Comparison of ENCODE assay signal across 12 cellular contexts in genomic region chr1:156246762-156247459, GRCh38. TPM values are rescaled to one million over a fixed set of nuclear protein-coding genes. Genes with fewer than 3 reads are reported as not detected.
DNase-seq lines count a peak whose midpoint lies in the region; ATAC-seq and TF ChIP-seq lines count a peak whose summit lies in the region.
"Had no signal": no experiment of that assay in that cellular context is flagged by ENCODE, and none has a peak within 500 bp of the region (broad histone marks: within the 10 kb centered on the region; RNA-seq: fewer than 3 reads in every experiment).

No MANE protein-coding gene starts in this region.

- H3K4me3 Mint-ChIP-seq in stimulated activated naive CD8-positive, alpha-beta T cell treated with anti-CD3 and anti-CD28 coated beads, Interleukin-15, Interleukin-2, amounts not matched to agents 100 ng/mL and 50 ng/mL, for 24 hours: no peak overlapping the region
- H3K4me3 Mint-ChIP-seq in activated T-helper 17 cell treated with anti-CD3 and anti-CD28 coated beads, Interleukin-2, amount 50 U/mL, for 72 hours: peak overlapping the region; percentile 83
- no peak overlapping the region for H3K4me3 Mint-ChIP-seq in activated CD4-positive, alpha-beta T cell treated with anti-CD3 and anti-CD28 coated beads, Interleukin-2, amount 10 ng/mL, durations not matched to agents 7 days and 5 days

- 37 to 43% methylated on average over 14 to 16 of the region's 16 CpGs for WGBS in aorta, 2 donors

- DNase-seq in stimulated activated naive CD8-positive, alpha-beta T cell treated with anti-CD3 and anti-CD28 coated beads, Interleukin-15, Interleukin-2, amounts not matched to agents 100 U/mL and 50 U/mL, for 24 hours: no peak
- DNase-seq in left lung: peak in 1 of 2 donors; percentile 84
- DNase-seq in aorta: peak; percentile 64 to 81
- DNase-seq in activated CD4-positive, alpha-beta T cell treated with anti-CD3 and anti-CD28 coated beads, Interleukin-2, amount 10 ng/mL, durations not matched to agents 7 days and 5 days: no peak
- no peak for DNase-seq in SK-N-DZ (ENCODE audit: low spot score)
- DNase-seq: activated T-cell treated with anti-CD3 and anti-CD28 coated beads, Interleukin-2, amount 50 U/mL, for 72 hours; CD8-positive, alpha-beta T cell; NCI-H1694 treated with DMSO at 0.1 percent for 48 hours had no signal

- peak overlapping the region; percentile 6 for H3K27ac Mint-ChIP-seq in stimulated activated naive CD8-positive, alpha-beta T cell treated with anti-CD3 and anti-CD28 coated beads, Interleukin-15, Interleukin-2, amounts not matched to agents 100 ng/mL and 50 ng/mL, for 24 hours
- H3K27ac Mint-ChIP-seq in activated T-helper 17 cell treated with anti-CD3 and anti-CD28 coated beads, Interleukin-2, amount 50 U/mL, for 72 hours: no peak overlapping the region
- no peak overlapping the region for H3K27ac Mint-ChIP-seq in activated CD4-positive, alpha-beta T cell treated with anti-CD3 and anti-CD28 coated beads, Interleukin-2, amount 10 ng/mL, durations not matched to agents 7 days and 5 days
- H3K27ac Mint-ChIP-seq: activated T-cell treated with anti-CD3 and anti-CD28 coated beads, Interleukin-2, amount 50 U/mL, for 72 hours; CD8-positive, alpha-beta T cell had no signal

- no peak overlapping the region for H3K27ac ChIP-seq in left lung
- no peak overlapping the region for H3K27ac ChIP-seq in aorta (ENCODE audit: low read depth in 1 of 2, low read length in 2 of 2)
- H3K27ac ChIP-seq: thyroid gland had no signal

- CTCF ChIA-PET in activated CD4-positive, alpha-beta T cell treated with anti-CD3 and anti-CD28 coated beads, Interleukin-2, amount 10 ng/mL, durations not matched to agents 7 days and 5 days (lab: Charles Lee): interaction anchor here (0.6 to 4.7 kb wide), 9 partner anchors 12 to 199 kb away, joined by 3 to 21 read pairs (median 4); no protein-coding TSS in a partner anchor

- H3K4me3 ChIP-seq in left lung (no peak overlapping the region), aorta (ENCODE audit: low read length in 2 of 2) (no peak overlapping the region)
- H3K4me3 ChIP-seq: thyroid gland had no signal

- no peaks in the 10 kb centered on the region for H3K9me3 Mint-ChIP-seq in stimulated activated naive CD8-positive, alpha-beta T cell treated with anti-CD3 and anti-CD28 coated beads, Interleukin-15, Interleukin-2, amounts not matched to agents 100 ng/mL and 50 ng/mL, for 24 hours
- H3K9me3 Mint-ChIP-seq in activated T-helper 17 cell treated with anti-CD3 and anti-CD28 coated beads, Interleukin-2, amount 50 U/mL, for 72 hours: no peaks in the 10 kb centered on the region
- H3K9me3 Mint-ChIP-seq in activated CD4-positive, alpha-beta T cell treated with anti-CD3 and anti-CD28 coated beads, Interleukin-2, amount 10 ng/mL, durations not matched to agents 7 days and 5 days: no peaks in the 10 kb centered on the region
- H3K9me3 Mint-ChIP-seq: activated T-cell treated with anti-CD3 and anti-CD28 coated beads, Interleukin-2, amount 50 U/mL, for 72 hours; CD8-positive, alpha-beta T cell had no signal

- H3K4me1 ChIP-seq in left lung: peaks cover 8 to 32% of the 10 kb centered on the region in 2 donors
- H3K4me1 ChIP-seq in aorta (ENCODE audit: control insufficient read depth in 1 of 2, insufficient read depth in 2 of 2, low read length in 2 of 2): no peaks in the 10 kb centered on the region

- TF ChIP-seq CTCF in left lung (IDR thresholded peaks at IDR 0.05): no peak

- H3K36me3 ChIP-seq in left lung (peaks cover 0 to 38% of the 10 kb centered on the region in 2 donors), aorta (ENCODE audit: control insufficient read depth in 1 of 2, insufficient read depth in 2 of 2, low read length in 1 of 2) (peaks cover 0 to 5% of the 10 kb centered on the region in 2 donors)

- H3K4me1 Mint-ChIP-seq in stimulated activated naive CD8-positive, alpha-beta T cell treated with anti-CD3 and anti-CD28 coated beads, Interleukin-15, Interleukin-2, amounts not matched to agents 100 ng/mL and 50 ng/mL, for 24 hours (ENCODE audit: low read depth): peaks cover 20% of the 10 kb centered on the region
- peaks cover 14% of the 10 kb centered on the region for H3K4me1 Mint-ChIP-seq in activated T-helper 17 cell treated with anti-CD3 and anti-CD28 coated beads, Interleukin-2, amount 50 U/mL, for 72 hours
- peaks cover 26% of the 10 kb centered on the region for H3K4me1 Mint-ChIP-seq in activated CD4-positive, alpha-beta T cell treated with anti-CD3 and anti-CD28 coated beads, Interleukin-2, amount 10 ng/mL, durations not matched to agents 7 days and 5 days

- peaks cover 11% of the 10 kb centered on the region for H3K36me3 Mint-ChIP-seq in stimulated activated naive CD8-positive, alpha-beta T cell treated with anti-CD3 and anti-CD28 coated beads, Interleukin-15, Interleukin-2, amounts not matched to agents 100 ng/mL and 50 ng/mL, for 24 hours (ENCODE audit: low read depth)
- H3K36me3 Mint-ChIP-seq in activated T-helper 17 cell treated with anti-CD3 and anti-CD28 coated beads, Interleukin-2, amount 50 U/mL, for 72 hours (ENCODE audit: low read depth): peaks cover 17% of the 10 kb centered on the region
- H3K36me3 Mint-ChIP-seq in activated CD4-positive, alpha-beta T cell treated with anti-CD3 and anti-CD28 coated beads, Interleukin-2, amount 10 ng/mL, durations not matched to agents 7 days and 5 days (ENCODE audit: low read depth): peaks cover 10% of the 10 kb centered on the region

- intact Hi-C loops in left lung (cut with DNase I): no loop called here
- intact Hi-C loops in aorta (cut with DNase I): no loop called here

- H3K27me3 ChIP-seq in left lung (peaks cover 0 to 25% of the 10 kb centered on the region in 2 donors), aorta (ENCODE audit: control insufficient read depth in 1 of 2, insufficient read depth in 2 of 2, low read length in 1 of 2) (no peaks in the 10 kb centered on the region)
- H3K27me3 ChIP-seq: thyroid gland had no signal

- H3K27me3 Mint-ChIP-seq in stimulated activated naive CD8-positive, alpha-beta T cell treated with anti-CD3 and anti-CD28 coated beads, Interleukin-15, Interleukin-2, amounts not matched to agents 100 ng/mL and 50 ng/mL, for 24 hours: no peaks in the 10 kb centered on the region
- no peaks in the 10 kb centered on the region for H3K27me3 Mint-ChIP-seq in activated T-helper 17 cell treated with anti-CD3 and anti-CD28 coated beads, Interleukin-2, amount 50 U/mL, for 72 hours
- H3K27me3 Mint-ChIP-seq in activated CD4-positive, alpha-beta T cell treated with anti-CD3 and anti-CD28 coated beads, Interleukin-2, amount 10 ng/mL, durations not matched to agents 7 days and 5 days: no peaks in the 10 kb centered on the region

- no peak for ATAC-seq in stimulated activated naive CD8-positive, alpha-beta T cell treated with anti-CD3 and anti-CD28 coated beads, Interleukin-15, Interleukin-2, amounts not matched to agents 100 U/mL and 50 U/mL, for 24 hours
- no peak for ATAC-seq in activated T-helper 17 cell treated with anti-CD3 and anti-CD28 coated beads, Interleukin-2, amount 50 U/mL, for 72 hours (replicated peaks)
- ATAC-seq in left lung: peak; percentile 75
- peak; percentile 52 for ATAC-seq in aorta (ENCODE audit: low FRiP score)
- ATAC-seq in GM18498 (IDR thresholded peaks at IDR 0.05; ENCODE audit: unreplicated experiment): no peak
- ATAC-seq: activated T-cell treated with anti-CD3 and anti-CD28 coated beads, Interleukin-2, amount 50 U/mL, for 72 hours; CD8-positive, alpha-beta T cell had no signal

- H3K9me3 ChIP-seq in left lung: no peaks in the 10 kb centered on the region
- H3K9me3 ChIP-seq in aorta (ENCODE audit: control insufficient read depth, low read length): no peaks in the 10 kb centered on the region
- H3K9me3 ChIP-seq: thyroid gland had no signal

- POLR2A ChIA-PET in activated CD4-positive, alpha-beta T cell treated with anti-CD3 and anti-CD28 coated beads, Interleukin-2, amount 10 ng/mL, durations not matched to agents 7 days and 5 days (lab: Charles Lee): no interaction called here

RNA-seq across cellular contexts. Expression of gene PAQR6, which starts 0.9 kb away (rescaled TPM):
- 10 to 100 TPM in 1 of 2 donors, 1 to 10 TPM in 1; 8.0 to 10.9 TPM for total RNA-seq in activated T-helper 17 cell treated with anti-CD3 and anti-CD28 coated beads, Interleukin-2, amount 50 U/mL, for 72 hours
- 1 to 10 TPM; 1.4 to 2.0 TPM for total RNA-seq in left lung
- total RNA-seq in aorta: 1 to 10 TPM in 1 of 2 donors, under 1 TPM in 1; 0.81 to 2.8 TPM
- polyA plus RNA-seq in aorta: 1 to 10 TPM in 1 of 2 donors, not detected in 1; 2.3 TPM
- 1 to 10 TPM; 6.2 to 7.3 TPM for total RNA-seq in activated CD4-positive, alpha-beta T cell treated with anti-CD3 and anti-CD28 coated beads, Interleukin-2, amount 10 ng/mL, durations not matched to agents 7 days and 5 days
- polyA plus RNA-seq in SK-N-DZ (2014; cell fraction: cytosol; rRNA removed): 4.4 and 6.1 TPM in 2 replicates
- polyA plus RNA-seq in SK-N-DZ (2014; cell fraction: nucleus; rRNA removed): 86.1 and 87.6 TPM in 2 replicates

RNA-seq across cellular contexts. Expression of gene BGLAP, which starts 4.9 kb away (rescaled TPM):
- total RNA-seq in activated T-helper 17 cell treated with anti-CD3 and anti-CD28 coated beads, Interleukin-2, amount 50 U/mL, for 72 hours: 1 to 10 TPM; 3.2 to 6.8 TPM
- total RNA-seq in left lung (1 to 10 TPM in 1 of 2 donors, under 1 TPM in 1; 0.99 to 1.0 TPM), aorta (1 to 10 TPM in 1 of 2 donors, not detected in 1; 2.9 TPM)
- 1 to 10 TPM in 1 of 2 donors, not detected in 1; 1.9 TPM for polyA plus RNA-seq in aorta
- 1 to 10 TPM; 1.3 to 3.0 TPM for total RNA-seq in activated CD4-positive, alpha-beta T cell treated with anti-CD3 and anti-CD28 coated beads, Interleukin-2, amount 10 ng/mL, durations not matched to agents 7 days and 5 days
- 0.45 and 0.74 TPM in 2 replicates for polyA plus RNA-seq in SK-N-DZ (2014; cell fraction: cytosol; rRNA removed)
- polyA plus RNA-seq in SK-N-DZ (2014; cell fraction: nucleus; rRNA removed): 5.9 and 10.0 TPM in 2 replicates

RNA-seq across cellular contexts. Expression of gene PMF1, which starts 34.1 kb away (rescaled TPM):
- total RNA-seq in activated T-helper 17 cell treated with anti-CD3 and anti-CD28 coated beads, Interleukin-2, amount 50 U/mL, for 72 hours: 10 to 100 TPM; 85.6 to 87.3 TPM
- total RNA-seq in left lung (10 to 100 TPM; 40.1 to 49.6 TPM), aorta (10 to 100 TPM; 31.4 to 38.5 TPM)
- polyA plus RNA-seq in aorta: 10 to 100 TPM; 29.6 to 65.0 TPM
- total RNA-seq in activated CD4-positive, alpha-beta T cell treated with anti-CD3 and anti-CD28 coated beads, Interleukin-2, amount 10 ng/mL, durations not matched to agents 7 days and 5 days: 10 to 100 TPM; 72.8 to 73.4 TPM
- 180 and 248 TPM in 2 replicates for polyA plus RNA-seq in SK-N-DZ (2014; cell fraction: cytosol; rRNA removed)
- 96.3 and 121 TPM in 2 replicates for polyA plus RNA-seq in SK-N-DZ (2014; cell fraction: nucleus; rRNA removed)

RNA-seq across cellular contexts. Expression of gene SMG5, which starts 35.7 kb away (rescaled TPM):
- total RNA-seq in activated T-helper 17 cell treated with anti-CD3 and anti-CD28 coated beads, Interleukin-2, amount 50 U/mL, for 72 hours: 10 to 100 TPM; 75.7 to 93.7 TPM
- total RNA-seq in left lung (10 to 100 TPM; 69.1 to 71.1 TPM), aorta (10 to 100 TPM; 47.2 to 58.6 TPM)
- 10 to 100 TPM; 21.9 to 34.7 TPM for polyA plus RNA-seq in aorta
- 10 to 100 TPM; 68.0 to 68.1 TPM for total RNA-seq in activated CD4-positive, alpha-beta T cell treated with anti-CD3 and anti-CD28 coated beads, Interleukin-2, amount 10 ng/mL, durations not matched to agents 7 days and 5 days
- polyA plus RNA-seq in SK-N-DZ (2014; cell fraction: cytosol; rRNA removed): 113 and 122 TPM in 2 replicates
- 400 and 461 TPM in 2 replicates for polyA plus RNA-seq in SK-N-DZ (2014; cell fraction: nucleus; rRNA removed)

RNA-seq across cellular contexts. Expression of gene TMEM79, which starts 37.2 kb away (rescaled TPM):
- total RNA-seq in activated T-helper 17 cell treated with anti-CD3 and anti-CD28 coated beads, Interleukin-2, amount 50 U/mL, for 72 hours: 10 to 100 TPM; 13.7 to 14.5 TPM
- total RNA-seq in left lung: 1 to 10 TPM; 3.5 to 4.0 TPM
- total RNA-seq in aorta: 1 to 10 TPM; 1.2 to 2.6 TPM
- polyA plus RNA-seq in aorta: 1 to 10 TPM; 1.4 to 2.1 TPM
- total RNA-seq in activated CD4-positive, alpha-beta T cell treated with anti-CD3 and anti-CD28 coated beads, Interleukin-2, amount 10 ng/mL, durations not matched to agents 7 days and 5 days: 10 to 100 TPM; 11.6 to 14.4 TPM
- 7.9 and 8.5 TPM in 2 replicates for polyA plus RNA-seq in SK-N-DZ (2014; cell fraction: cytosol; rRNA removed)
- 7.2 and 9.5 TPM in 2 replicates for polyA plus RNA-seq in SK-N-DZ (2014; cell fraction: nucleus; rRNA removed)

Comparison
In these comparisons a context has a peak if more than half of its experiments do, and no peak if none do; other contexts are left out.
1. ATAC-seq: peak in left lung (single experiment) and aorta (single experiment); none in stimulated activated naive CD8-positive, alpha-beta T cell treated with anti-CD3 and anti-CD28 coated beads, Interleukin-15, Interleukin-2, amounts not matched to agents 100 U/mL and 50 U/mL, for 24 hours (single experiment), activated T-helper 17 cell treated with anti-CD3 and anti-CD28 coated beads, Interleukin-2, amount 50 U/mL, for 72 hours (single experiment) and GM18498 (single experiment).
2. DNase-seq: peak in aorta (2 of 2); none in stimulated activated naive CD8-positive, alpha-beta T cell treated with anti-CD3 and anti-CD28 coated beads, Interleukin-15, Interleukin-2, amounts not matched to agents 100 U/mL and 50 U/mL, for 24 hours (single experiment), activated CD4-positive, alpha-beta T cell treated with anti-CD3 and anti-CD28 coated beads, Interleukin-2, amount 10 ng/mL, durations not matched to agents 7 days and 5 days (single experiment) and SK-N-DZ (single experiment).